In genomic region chr9:118940477-118940876, GRCh38 we compare ENCODE assay signal across 21 cellular contexts.
"Had no signal": no experiment of that assay in that cellular context is flagged by ENCODE, and none has a peak within 500 bp of the region (broad histone marks: within the 10 kb centered on the region; RNA-seq: fewer than 3 reads in every experiment).

No MANE protein-coding gene starts in this region.

- H3K4me1 ChIP-seq: gastrocnemius medialis, pancreas, right lobe of liver, transverse colon, upper lobe of right lung, uterus had no signal

- H3K36me3 ChIP-seq: gastrocnemius medialis, neutrophil, pancreas, right lobe of liver, thoracic aorta, transverse colon, upper lobe of right lung, uterus had no signal

- H3K27ac ChIP-seq: dorsolateral prefrontal cortex, gastrocnemius medialis, neutrophil, pancreas, right lobe of liver, thoracic aorta, transverse colon, upper lobe of right lung, uterus had no signal

- H3K4me3 ChIP-seq: dorsolateral prefrontal cortex, gastrocnemius medialis, lung, pancreas, right lobe of liver, thoracic aorta, transverse colon, upper lobe of right lung, uterus had no signal

- H3K9me3 ChIP-seq: gastrocnemius medialis, neutrophil, pancreas, right lobe of liver, thoracic aorta, transverse colon, upper lobe of right lung, uterus had no signal

- H3K27me3 ChIP-seq: gastrocnemius medialis, neutrophil, pancreas, right lobe of liver, transverse colon, upper lobe of right lung, uterus had no signal

- FAIRE-seq: colon, pancreas, small intestine had no signal

- DNase-seq: dorsolateral prefrontal cortex; effector CD4-positive, alpha-beta T cell; gastrocnemius medialis; head of caudate nucleus; immature natural killer cell; islet precursor cell; kidney glomerular epithelial cell; naive B cell; pancreas; right lobe of liver; small intestine; stimulated activated CD4-positive, alpha-beta T cell treated with anti-CD3 and anti-CD28 coated beads, Interleukin-15, amount 100 ng/mL, for 24 hours; stimulated activated CD4-positive, alpha-beta T cell treated with anti-CD3 and anti-CD28 coated beads, Interleukin-2, amount 100 ng/mL, for 48 hours; stimulated activated naive B cell treated with anti-CD40 and anti-IgM and Interleukin-4, amounts not matched to agents 10 μg/mL and 1 μg/mL and 100 μg/mL, for 72 hours; transverse colon; upper lobe of right lung; uterus had no signal
